8 cellular contexts compared by ENCODE assay signal in genomic region chr11:6682936-6683861, GRCh38. TPM values are rescaled to one million over a fixed set of nuclear protein-coding genes. Genes with fewer than 3 reads are reported as not detected.
DNase-seq lines count a peak whose midpoint lies in the region; ATAC-seq and TF ChIP-seq lines count a peak whose summit lies in the region.

Gene MRPL17 (minus strand): TSS chr11:6683340. CDS start chr11:6683296, 44 bp downstream.

- peak; percentile 90 to 91 for ATAC-seq in naive B cell (ENCODE audit: low read depth in 2 of 2)
- ATAC-seq in stimulated activated memory B cell treated with anti-CD40 and anti-IgM and Interleukin-4, amounts not matched to agents 10 μg/mL and 1 μg/mL and 100 μg/mL, for 72 hours: peak; percentile 98

- peak within 1 kb of the TSS; percentile 95 to 99 (median 98) for H3K27ac Mint-ChIP-seq in naive B cell
- peak within 1 kb of the TSS; percentile 97 for H3K27ac Mint-ChIP-seq in stimulated activated memory B cell treated with anti-CD40 and anti-IgM and Interleukin-4, amounts not matched to agents 10 μg/mL and 1 μg/mL and 100 μg/mL, for 72 hours

- peak; percentile 86 for TF ChIP-seq CTCF in LNCAP (IDR thresholded peaks at IDR 0.05)

- no peaks in the 10 kb centered on the region for H3K9me3 Mint-ChIP-seq in naive B cell
- H3K9me3 Mint-ChIP-seq in stimulated activated memory B cell treated with anti-CD40 and anti-IgM and Interleukin-4, amounts not matched to agents 10 μg/mL and 1 μg/mL and 100 μg/mL, for 72 hours: no peaks in the 10 kb centered on the region

- H3K4me1 Mint-ChIP-seq in naive B cell: peaks cover 24 to 40% (median 32%) of the 10 kb centered on the region in 3 donors
- H3K4me1 Mint-ChIP-seq in stimulated activated memory B cell treated with anti-CD40 and anti-IgM and Interleukin-4, amounts not matched to agents 10 μg/mL and 1 μg/mL and 100 μg/mL, for 72 hours: peaks cover 43% of the 10 kb centered on the region

- H3K4me3 Mint-ChIP-seq in naive B cell: peak within 1 kb of the TSS; percentile 96 to 100 (median 99)
- peak within 1 kb of the TSS; percentile 99 for H3K4me3 Mint-ChIP-seq in stimulated activated memory B cell treated with anti-CD40 and anti-IgM and Interleukin-4, amounts not matched to agents 10 μg/mL and 1 μg/mL and 100 μg/mL, for 72 hours

- no peaks in the 10 kb centered on the region for H3K36me3 Mint-ChIP-seq in naive B cell
- peaks cover 11% of the 10 kb centered on the region for H3K36me3 Mint-ChIP-seq in stimulated activated memory B cell treated with anti-CD40 and anti-IgM and Interleukin-4, amounts not matched to agents 10 μg/mL and 1 μg/mL and 100 μg/mL, for 72 hours

- H3K27me3 Mint-ChIP-seq in naive B cell: peaks cover 0 to 16% (median 0%) of the 10 kb centered on the region in 3 donors
- no peaks in the 10 kb centered on the region for H3K27me3 Mint-ChIP-seq in stimulated activated memory B cell treated with anti-CD40 and anti-IgM and Interleukin-4, amounts not matched to agents 10 μg/mL and 1 μg/mL and 100 μg/mL, for 72 hours

- DNase-seq in ELF-1 (ENCODE audit: low read depth, low spot score) (peak; percentile 99), GOT3 (lab: John Stamatoyannopoulos, UW) (peak; percentile 83), RPMI8226 (peak; percentile 96), fibroblast of gingiva (ENCODE audit: low read depth) (peak; percentile 98), naive B cell (peak; percentile 96)
- DNase-seq in activated T-helper 1 cell treated with anti-CD3 and anti-CD28 coated beads, Interleukin-2, amount 50 U/mL, for 16 hours (ENCODE audit: low read depth in 1 of 2, low spot score in 1 of 2): peak; percentile 94 to 98

RNA-seq across cellular contexts. Expression of gene MRPL17, which starts in this region (rescaled TPM):
- polyA plus RNA-seq in naive B cell (ENCODE audit: low read depth in 6 of 6): 10 to 100 TPM in 5 of 6 donors, 1 to 10 TPM in 1; 9.7 to 16.0 (median 11.7) TPM

Comparison
In these comparisons a context has a peak if more than half of its experiments do, and no peak if none do; other contexts are left out.
1. Peak in every context shown above with its lines: DNase-seq and ATAC-seq.